26 cellular contexts compared by ENCODE assay signal in the genomic region with DNA sequence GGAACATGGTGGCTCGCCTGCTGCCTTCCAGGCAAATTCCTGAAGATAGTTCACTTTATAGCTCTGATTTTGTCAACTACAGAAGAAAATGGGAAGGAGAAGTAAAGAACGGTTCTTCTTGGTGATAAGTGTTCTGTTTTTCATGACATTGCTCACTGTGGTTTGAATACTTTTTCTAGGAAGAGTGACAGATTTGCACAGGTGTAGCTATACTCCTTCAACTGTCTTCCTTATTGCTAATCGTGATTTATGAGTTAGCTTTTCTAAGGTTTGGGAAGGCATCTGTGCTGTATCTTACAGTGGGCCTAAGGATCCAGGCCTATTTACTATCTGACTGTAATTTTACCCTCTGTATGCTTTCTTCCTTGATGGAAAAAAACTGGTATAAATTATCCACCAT.
"Had no signal": no experiment of that assay in that cellular context is flagged by ENCODE, and none has a peak within 500 bp of the region (broad histone marks: within the 10 kb centered on the region; RNA-seq: fewer than 3 reads in every experiment).

No MANE protein-coding gene starts in this region.

- H3K4me3 ChIP-seq: adrenal gland, body of pancreas, esophagus squamous epithelium had no signal

- H3K4me1 ChIP-seq: adrenal gland, body of pancreas, esophagus squamous epithelium had no signal

- H3K36me3 ChIP-seq: adrenal gland, esophagus squamous epithelium had no signal

- DNase-seq: activated CD4-positive, alpha-beta memory T cell treated with anti-CD3 and anti-CD28 coated beads for 36 hours; activated CD4-positive, alpha-beta T cell treated with anti-CD3 and anti-CD28 coated beads for 36 hours; activated CD4-positive, alpha-beta T cell treated with anti-CD3 and anti-CD28 coated beads, Interleukin-2, amount 10 ng/mL, durations not matched to agents 24 days and 14 days; activated CD4-positive, CD25-positive, alpha-beta regulatory T cell; activated CD4-positive, CD25-positive, alpha-beta regulatory T cell treated with anti-CD3 and anti-CD28 coated beads, Interleukin-2, amount 50 U/mL, for 72 hours; activated CD8-positive, alpha-beta memory T cell treated with anti-CD3 and anti-CD28 coated beads, Interleukin-2, amount 10 ng/mL, durations not matched to agents 7 days and 5 days; activated CD8-positive, alpha-beta memory T cell treated with anti-CD3 and anti-CD28 coated beads, Interleukin-2, amount 50 U/mL, for 4 hours; activated CD8-positive, alpha-beta T cell treated with anti-CD3 and anti-CD28 coated beads, Interleukin-2, amount 10 ng/mL, durations not matched to agents 7 days and 5 days; activated effector memory CD4-positive, alpha-beta T cell treated with anti-CD3 and anti-CD28 coated beads, Interleukin-2, amount 50 U/mL, for 16 hours; activated naive CD4-positive, alpha-beta T cell treated with anti-CD3 and anti-CD28 coated beads for 36 hours; activated naive CD8-positive, alpha-beta T cell treated with anti-CD3 and anti-CD28 coated beads for 36 hours; activated naive CD8-positive, alpha-beta T cell treated with anti-CD3 and anti-CD28 coated beads, Interleukin-2, amount 50 U/mL, for 24 hours; activated T-cell treated with anti-CD3 and anti-CD28 coated beads, Interleukin-2, amount 50 U/mL, for 1 hour; activated T-cell treated with anti-CD3 and anti-CD28 coated beads, Interleukin-2, amount 50 U/mL, for 48 hours; adrenal gland; amygdala; body of pancreas; caudate nucleus; cortex of kidney; dermis blood vessel endothelial cell; effector CD4-positive, alpha-beta T cell; effector memory CD8-positive, alpha-beta T cell; esophagus squamous epithelium; head of caudate nucleus; T-helper 2 cell had no signal

- H3K9me3 ChIP-seq: adrenal gland, body of pancreas, esophagus squamous epithelium had no signal

- H3K27ac ChIP-seq: adrenal gland, body of pancreas, epithelial cell of prostate, esophagus squamous epithelium had no signal

- H3K27me3 ChIP-seq: adrenal gland, body of pancreas, esophagus squamous epithelium had no signal
